1 cellular context compared by ENCODE assay signal in genomic region chr17:75750661-75751423, GRCh38.
TF ChIP-seq lines count a peak whose summit lies in the region.

No MANE protein-coding gene starts in this region.

TF ChIP-seq in IMR-90, 13 proteins besides CTCF, POLR2A, EP300 and RAD21:
- no peak for TF ChIP-seq CHD1 (IDR thresholded peaks at IDR 0.05; ENCODE audit: low read depth, low read length)
- TF ChIP-seq USF2 (IDR thresholded peaks at IDR 0.05; ENCODE audit: low read depth, low read length): no peak
- TF ChIP-seq SMC3 (IDR thresholded peaks at IDR 0.05; ENCODE audit: low read depth, low read length): no peak
- TF ChIP-seq MAFK (IDR thresholded peaks at IDR 0.05; ENCODE audit: low read depth, low read length): no peak
- TF ChIP-seq FOS (IDR thresholded peaks at IDR 0.05; ENCODE audit: low read depth, low read length): no peak
- TF ChIP-seq MAZ (IDR thresholded peaks at IDR 0.05; ENCODE audit: borderline replicate concordance, low read depth, low read length): no peak
- no peak for TF ChIP-seq ELK1 (IDR thresholded peaks at IDR 0.05; ENCODE audit: borderline replicate concordance, low read depth, low read length)
- no peak for TF ChIP-seq CEBPB (IDR thresholded peaks at IDR 0.05; ENCODE audit: low read depth, low read length)
- TF ChIP-seq MXI1 (IDR thresholded peaks at IDR 0.05; ENCODE audit: borderline replicate concordance, low read depth, low read length): no peak
- TF ChIP-seq RFX5 (IDR thresholded peaks at IDR 0.05; ENCODE audit: low read depth, low read length): no peak
- TF ChIP-seq NFE2L2 (IDR thresholded peaks at IDR 0.05; ENCODE audit: low read depth, low read length): no peak
- TF ChIP-seq RCOR1 (IDR thresholded peaks at IDR 0.05; ENCODE audit: insufficient replicate concordance, low read length): no peak
- TF ChIP-seq BHLHE40 (IDR thresholded peaks at IDR 0.05; ENCODE audit: low read depth, low read length): no peak
TF ChIP-seq in IMR-90: peak in this region for 0.
